In the genomic region with DNA sequence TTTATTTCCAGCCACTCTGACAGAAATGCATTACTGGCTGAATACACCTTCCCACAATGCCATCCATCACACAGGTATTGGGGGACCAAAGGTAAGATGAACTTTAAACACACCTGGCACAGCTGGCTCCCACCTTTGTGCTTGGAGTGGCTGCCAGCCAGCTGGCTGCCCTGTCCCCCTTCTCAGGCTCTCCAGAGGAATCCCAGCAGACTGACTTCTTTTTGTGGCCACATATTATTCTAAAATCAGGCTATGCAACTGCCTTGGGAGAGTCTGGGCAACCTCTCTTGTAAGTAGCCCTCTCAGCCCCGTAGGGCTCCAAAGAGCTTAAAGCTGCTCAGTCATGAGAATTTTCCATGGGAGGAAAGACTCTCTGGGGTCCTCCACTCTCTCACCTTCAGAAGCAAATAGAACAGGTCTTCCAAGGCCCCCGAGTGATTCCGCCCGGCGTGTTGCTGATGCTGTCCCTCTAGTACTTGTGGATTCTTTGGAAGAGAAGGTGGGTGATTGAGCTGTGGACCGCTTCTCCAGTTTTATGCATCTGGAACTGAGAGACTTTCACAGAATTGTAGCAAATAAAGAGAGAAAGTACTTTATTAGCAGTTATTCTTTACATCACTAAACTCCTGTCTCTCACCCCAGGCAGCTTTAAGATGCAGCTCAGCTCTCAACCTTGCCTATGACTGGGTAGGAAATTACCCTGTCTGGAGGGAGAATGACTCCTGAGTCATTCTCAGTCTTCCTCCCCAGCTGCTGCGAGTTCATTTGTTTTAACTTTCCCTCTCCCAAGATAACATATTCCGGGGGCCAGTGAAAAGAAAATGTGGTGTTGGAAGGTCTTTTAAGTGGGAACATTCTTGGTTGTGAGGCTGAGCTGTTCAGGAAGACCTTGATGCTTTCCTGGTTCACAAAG, we compare ENCODE assay signal across 1 cellular context.
TF ChIP-seq lines count a peak whose summit lies in the region.

No MANE protein-coding gene starts in this region.

TF ChIP-seq in endothelial cell of umbilical vein, 7 proteins besides CTCF, POLR2A, EP300 and RAD21 (continued from another document):
- TF ChIP-seq, protein P1, sequence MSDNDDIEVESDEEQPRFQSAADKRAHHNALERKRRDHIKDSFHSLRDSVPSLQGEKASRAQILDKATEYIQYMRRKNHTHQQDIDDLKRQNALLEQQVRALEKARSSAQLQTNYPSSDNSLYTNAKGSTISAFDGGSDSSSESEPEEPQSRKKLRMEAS (IDR thresholded peaks at IDR 0.05; ENCODE audit: insufficient read depth, insufficient read length), result no peak
- no peak for TF ChIP-seq MYC (IDR thresholded peaks at IDR 0.05; ENCODE audit: low read depth, low read length)
- TF ChIP-seq FOS (IDR thresholded peaks at IDR 0.05; ENCODE audit: borderline replicate concordance, insufficient read depth, low read length), result peak; percentile 80
- no peak for TF ChIP-seq JUN (IDR thresholded peaks at IDR 0.05; ENCODE audit: borderline replicate concordance, insufficient read depth, insufficient read length, low read depth)
